8 cellular contexts compared by ENCODE assay signal in the genomic region with DNA sequence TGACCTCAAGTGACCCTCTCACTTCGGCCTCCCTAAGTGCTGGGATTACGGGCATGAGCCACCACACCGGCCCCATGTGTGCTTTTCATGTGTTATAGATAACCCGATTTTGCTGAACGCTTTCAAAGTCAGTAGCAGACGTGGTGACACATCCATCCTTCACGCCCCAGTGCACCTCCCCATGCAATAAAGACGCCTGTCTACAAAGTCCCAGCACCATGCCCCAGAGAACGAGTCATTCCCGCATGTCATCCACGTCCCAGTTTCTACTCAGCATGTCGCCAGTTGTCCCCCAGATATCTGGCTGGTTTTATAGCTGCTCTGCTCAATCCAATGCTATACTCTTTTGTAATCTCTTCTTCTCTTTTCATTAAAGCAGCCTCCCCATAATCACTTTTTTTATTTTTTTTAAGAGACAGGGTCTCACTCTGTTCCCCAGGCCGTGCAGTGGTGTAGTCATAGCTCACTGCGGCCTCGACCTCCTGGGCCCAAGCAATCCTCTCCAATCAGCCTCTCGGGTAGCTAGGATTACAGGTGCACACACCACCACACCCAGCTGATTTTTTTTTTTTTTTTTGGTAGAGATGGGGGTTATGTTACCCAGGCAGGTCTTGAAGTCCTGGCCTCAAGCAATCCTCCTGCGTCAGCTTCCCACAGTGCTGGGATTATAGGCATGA. TPM values are rescaled to one million over a fixed set of nuclear protein-coding genes. Genes with fewer than 3 reads are reported as not detected.
DNase-seq lines count a peak whose midpoint lies in the region; ATAC-seq and TF ChIP-seq lines count a peak whose summit lies in the region.

No MANE protein-coding gene starts in this region.

- H3K36me3 ChIP-seq in BE2C (peaks cover 18% of the 10 kb centered on the region), thyroid gland (peaks cover 0 to 3% of the 10 kb centered on the region in 2 donors)

- TF ChIP-seq CTCF in BE2C (IDR thresholded peaks at IDR 0.05; ENCODE audit: low read depth, low read length) (no peak), thyroid gland (IDR thresholded peaks at IDR 0.05) (no peak)

- TF ChIP-seq POLR2A in thyroid gland (IDR thresholded peaks at IDR 0.05) = no peak

- H3K27me3 ChIP-seq in BE2C = no peaks in the 10 kb centered on the region
- no peaks in the 10 kb centered on the region for H3K27me3 ChIP-seq in thyroid gland

- peak; percentile 31 for ATAC-seq in GM21447 (IDR thresholded peaks at IDR 0.05; ENCODE audit: unreplicated experiment)

- H3K27ac ChIP-seq in thyroid gland = no peak overlapping the region

- DNase-seq in BE2C = peak; percentile 85
- peak; percentile 78 for DNase-seq in RPMI7951 (ENCODE audit: low read depth)
- DNase-seq in cerebellum (ENCODE audit: low spot score) = peak; percentile 52
- peak; percentile 41 to 51 for DNase-seq in stimulated activated CD4-positive, alpha-beta T cell treated with anti-CD3 and anti-CD28 coated beads, Interleukin-2, amount 100 ng/mL, for 24 hours
- DNase-seq in GOT3 (lab: John Stamatoyannopoulos, UW) = no peak
- no peak for DNase-seq in KG1 (lab: John Stamatoyannopoulos, UW)
- DNase-seq in thyroid gland = no peak

- H3K4me3 ChIP-seq in BE2C (ENCODE audit: low read depth, low read length) = no peak overlapping the region
- no peak overlapping the region for H3K4me3 ChIP-seq in thyroid gland (replicated peaks in 1 of 3)

- H3K4me1 ChIP-seq in BE2C (peaks cover 12% of the 10 kb centered on the region), thyroid gland (peaks cover 15 to 54% of the 10 kb centered on the region in 2 donors)

- 91 to 94% methylated on average over 17 of the region's 17 CpGs for WGBS in thyroid gland, 2 donors

- intact Hi-C loops in thyroid gland (cut with DNase I) = no loop called here

- H3K9me3 ChIP-seq in BE2C (no peaks in the 10 kb centered on the region), thyroid gland (no peaks in the 10 kb centered on the region)

RNA-seq across cellular contexts. Expression of a gene that starts 42.5 kb away (rescaled TPM):
- polyA plus RNA-seq in BE2C (2012; ENCODE audit: insufficient read depth, insufficient read length, low read depth) = 173 TPM
- total RNA-seq in RPMI7951 (2014; rRNA removed; shearing (Covaris generic)) = 46.6 and 77.3 TPM in 2 replicates
- 67.1 TPM for total RNA-seq in cerebellum
- 100 to 1,000 TPM in 3 of 4 donors, 10 to 100 TPM in 1; 95.1 to 155 (median 120) TPM for total RNA-seq in thyroid gland

RNA-seq across cellular contexts. Expression of a gene that starts 59.2 kb away (rescaled TPM):
- 169 TPM for polyA plus RNA-seq in BE2C (2012; ENCODE audit: insufficient read depth, insufficient read length, low read depth)
- 18.4 and 25.5 TPM in 2 replicates for total RNA-seq in RPMI7951 (2014; rRNA removed; shearing (Covaris generic))
- total RNA-seq in cerebellum (28.1 TPM), thyroid gland (10 to 100 TPM; 26.2 to 63.3 (median 37.4) TPM)

Comparison
In these comparisons a context has a peak if more than half of its experiments do, and no peak if none do; other contexts are left out.
1. DNase-seq: peak in BE2C (single experiment), RPMI7951 (single experiment), cerebellum (single experiment) and stimulated activated CD4-positive, alpha-beta T cell treated with anti-CD3 and anti-CD28 coated beads, Interleukin-2, amount 100 ng/mL, for 24 hours (2 of 2); none in GOT3 (single experiment), KG1 (single experiment) and thyroid gland (0 of 2).